ENCODE assay signal across 10 cellular contexts in the genomic region with DNA sequence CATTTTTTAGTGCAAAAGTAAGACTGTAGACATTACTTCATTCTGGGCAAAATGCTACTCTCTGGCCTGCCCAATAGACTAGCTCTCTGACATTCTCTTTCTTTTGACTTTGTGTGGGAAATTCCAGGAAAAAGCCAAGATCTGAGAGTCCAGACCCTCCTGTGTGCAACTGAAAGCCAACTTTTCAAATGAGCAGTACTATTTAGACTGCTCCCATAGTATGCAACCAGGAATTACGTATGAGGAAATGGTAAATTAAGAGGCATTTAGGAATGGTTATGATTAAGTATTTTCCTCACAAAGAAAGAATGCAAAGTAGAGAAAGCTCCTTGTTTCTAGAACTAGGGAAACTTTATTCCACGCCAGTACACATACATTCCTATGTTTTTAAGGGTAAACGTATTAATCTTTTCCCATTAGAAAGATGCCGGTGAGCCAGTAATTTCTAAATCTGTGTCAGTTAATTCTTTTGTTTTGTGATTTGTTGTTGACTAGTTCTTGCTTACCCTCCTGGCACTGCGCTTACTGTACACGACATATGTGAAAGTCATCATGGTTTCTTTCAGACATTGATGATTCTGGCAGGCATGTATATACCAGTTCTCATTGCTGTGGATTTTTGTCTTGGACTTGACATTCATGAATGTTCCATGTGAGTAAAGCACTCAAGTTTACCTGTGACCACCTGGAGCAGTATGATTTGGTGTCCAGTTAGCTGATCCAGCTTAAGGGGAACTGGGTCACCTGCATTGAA. TPM values are rescaled to one million over a fixed set of nuclear protein-coding genes. Genes with fewer than 3 reads are reported as not detected.
DNase-seq lines count a peak whose midpoint lies in the region; ATAC-seq and TF ChIP-seq lines count a peak whose summit lies in the region.
"Had no signal": no experiment of that assay in that cellular context is flagged by ENCODE, and none has a peak within 500 bp of the region (broad histone marks: within the 10 kb centered on the region; RNA-seq: fewer than 3 reads in every experiment).

No MANE protein-coding gene starts in this region.

- no peaks in the 10 kb centered on the region for H3K79me2 ChIP-seq in ACC112 (ENCODE audit: control insufficient read depth, insufficient read depth, low read length, unreplicated experiment)
- peaks cover 7% of the 10 kb centered on the region for H3K79me2 ChIP-seq in osteoblast (ENCODE audit: insufficient read depth, low read length)

- H3K4me3 ChIP-seq in ACC112 (ENCODE audit: low read depth, low read length) (no peak overlapping the region), SJSA1 (no peak overlapping the region), fibroblast of mammary gland (ENCODE audit: control insufficient read depth, low read depth, low read length) (no peak overlapping the region), osteoblast (ENCODE audit: insufficient read depth, low read length) (peak overlapping the region; percentile 32), breast epithelium (no peak overlapping the region)
- H3K4me3 ChIP-seq: cardiac muscle cell had no signal

- TF ChIP-seq CTCF in fibroblast of mammary gland (conservative IDR thresholded peaks at IDR 0.05; ENCODE audit: control insufficient read depth, insufficient read depth, low read depth, low read length) = no peak
- TF ChIP-seq CTCF in osteoblast (IDR thresholded peaks at IDR 0.05; ENCODE audit: extremely low read depth, low read depth, low read length) = no peak
- TF ChIP-seq CTCF in breast epithelium (IDR thresholded peaks at IDR 0.05) = no peak

- H3K27me3 ChIP-seq in ACC112 (ENCODE audit: insufficient read depth, low read length) (no peaks in the 10 kb centered on the region), SJSA1 (replicated peaks) (no peaks in the 10 kb centered on the region), osteoblast (ENCODE audit: insufficient read depth, low read length) (no peaks in the 10 kb centered on the region), breast epithelium (no peaks in the 10 kb centered on the region)
- H3K27me3 ChIP-seq: cardiac muscle cell had no signal

- intact Hi-C loops in breast epithelium (cut with DNase I; ENCODE audit: low total_unique reads) = no loop called here

- H3K27ac ChIP-seq in ACC112 (ENCODE audit: low read depth, low read length) (peak overlapping the region; percentile 53), SJSA1 (peak overlapping the region; percentile 93), osteoblast (ENCODE audit: low read depth, low read length) (peak overlapping the region; percentile 99), breast epithelium (no peak overlapping the region)
- H3K27ac ChIP-seq: cardiac muscle cell had no signal

- ATAC-seq in HG02973 (IDR thresholded peaks at IDR 0.05; ENCODE audit: unreplicated experiment) = no peak

- DNase-seq in SJSA1 (ENCODE audit: low read depth in 1 of 2, low spot score in 2 of 2) = peak in 1 of 2 experiments; percentile 79
- DNase-seq in fibroblast of mammary gland (ENCODE audit: low read depth) = peak; percentile 60
- DNase-seq in osteoblast (ENCODE audit: insufficient read length, low spot score, missing footprints) = no peak
- no peak for DNase-seq in activated gamma-delta T cell treated with Interleukin-2 at 50 U/mL for 16 hours
- DNase-seq in NCI-H345 (lab: John Stamatoyannopoulos, UW) = no peak
- no peak for DNase-seq in breast epithelium (ENCODE audit: low spot score in 2 of 2)
- DNase-seq: GOT3 had no signal

- H3K4me2 ChIP-seq in osteoblast (ENCODE audit: insufficient read depth, low read length) = peak overlapping the region; percentile 69

- H2AFZ ChIP-seq in ACC112 (ENCODE audit: low read length, unreplicated experiment) = peak overlapping the region; percentile 67
- H2AFZ ChIP-seq in osteoblast (ENCODE audit: low read length) = peak overlapping the region; percentile 68

- H4K20me1 ChIP-seq in osteoblast (ENCODE audit: insufficient read depth, low read length) = no peaks in the 10 kb centered on the region

- H3K36me3 ChIP-seq in ACC112 (ENCODE audit: insufficient read depth, low read length) (no peaks in the 10 kb centered on the region), SJSA1 (no peaks in the 10 kb centered on the region), osteoblast (ENCODE audit: insufficient read depth, low read length) (no peaks in the 10 kb centered on the region), breast epithelium (no peaks in the 10 kb centered on the region)
- H3K36me3 ChIP-seq: cardiac muscle cell had no signal

- H3K9me3 ChIP-seq in SJSA1 (replicated peaks) = no peaks in the 10 kb centered on the region
- H3K9me3 ChIP-seq in osteoblast (ENCODE audit: low read depth, low read length) = no peaks in the 10 kb centered on the region
- H3K9me3 ChIP-seq in breast epithelium = no peaks in the 10 kb centered on the region

- H3K4me1 ChIP-seq in ACC112 (ENCODE audit: control insufficient read depth, insufficient read depth, low read length, unreplicated experiment) (peaks cover 8% of the 10 kb centered on the region), SJSA1 (replicated peaks) (peaks cover 30% of the 10 kb centered on the region), osteoblast (ENCODE audit: insufficient read depth, low read length) (peaks cover 31% of the 10 kb centered on the region), breast epithelium (no peaks in the 10 kb centered on the region)

- no peak for TF ChIP-seq POLR2A in breast epithelium (IDR thresholded peaks at IDR 0.05)

RNA-seq across cellular contexts. Expression of gene AOPEP, which starts 56.0 kb away (rescaled TPM):
- total RNA-seq in SJSA1 (2014; rRNA removed; shearing (Covaris generic)) = 28.6 and 39.6 TPM in 2 replicates
- total RNA-seq in osteoblast (109 and 131 TPM in 2 replicates), breast epithelium (10 to 100 TPM; 15.5 to 94.1 (median 87.5) TPM)

Comparison
In these comparisons a context has a peak if more than half of its experiments do, and no peak if none do; other contexts are left out.
1. H3K27ac ChIP-seq: peak in ACC112 (single experiment), SJSA1 (single experiment) and osteoblast (single experiment); none in breast epithelium (0 of 2).